8 cellular contexts compared by ENCODE assay signal in genomic region chr12:68641138-68641537, GRCh38. TPM values are rescaled to one million over a fixed set of nuclear protein-coding genes. Genes with fewer than 3 reads are reported as not detected.
DNase-seq lines count a peak whose midpoint lies in the region; ATAC-seq, FAIRE-seq and TF ChIP-seq lines count a peak whose summit lies in the region.

No MANE protein-coding gene starts in this region.

- no peak overlapping the region for H3K4me2 ChIP-seq in SK-N-SH

- TF ChIP-seq CTCF in SK-N-SH (IDR thresholded peaks at IDR 0.05) = no peak

- peaks cover 30% of the 10 kb centered on the region for H3F3A ChIP-seq in SK-N-SH (replicated peaks; ENCODE audit: insufficient read depth)

- DNase-seq in activated CD8-positive, alpha-beta memory T cell treated with anti-CD3 and anti-CD28 coated beads, Interleukin-2, amount 50 U/mL, for 4 hours = peak; percentile 21
- DNase-seq in stimulated activated CD4-positive, alpha-beta T cell treated with anti-CD3 and anti-CD28 coated beads, Interleukin-1b, Interleukin-23, amount 100 ng/mL, for 48 hours = peak; percentile 54
- DNase-seq in HTR-8/SVneo (ENCODE audit: insufficient read length, low spot score) (no peak), SK-N-SH (no peak), HEK293T (ENCODE audit: extremely low spot score) (no peak), cerebellar nuclear complex (lab: John Stamatoyannopoulos, UW) (no peak)

- TF ChIP-seq EP300 in SK-N-SH (IDR thresholded peaks at IDR 0.05; ENCODE audit: borderline replicate concordance in 1 of 2, low read depth in 1 of 2, low read length in 1 of 2) = no peak

- no peak overlapping the region for H3K27ac ChIP-seq in SK-N-SH (ENCODE audit: low read depth in 2 of 2, low read length in 1 of 2)

- no peak overlapping the region for H3K4me3 ChIP-seq in SK-N-SH (ENCODE audit: low read depth in 2 of 2, low read length in 1 of 2)

- no peak for TF ChIP-seq RAD21 in SK-N-SH (IDR thresholded peaks at IDR 0.05; ENCODE audit: low read length)

- H3K79me2 ChIP-seq in SK-N-SH (ENCODE audit: insufficient read depth) = peaks cover 100% of the 10 kb centered on the region

- peaks cover 13 to 30% of the 10 kb centered on the region in 2 experiments for H3K36me3 ChIP-seq in SK-N-SH (replicated peaks in 1 of 2; ENCODE audit: control insufficient read depth in 1 of 2, insufficient read depth in 2 of 2, low read length in 1 of 2)

- no peaks in the 10 kb centered on the region for H3K27me3 ChIP-seq in SK-N-SH (ENCODE audit: insufficient read depth)

- H2AFZ ChIP-seq in SK-N-SH (ENCODE audit: low read depth) = no peak overlapping the region

- POLR2A ChIA-PET in SK-N-SH (lab: Yijun Ruan, JAX) (no interaction called here), HEK293T (lab: Yijun Ruan, JAX) (no interaction called here)

- H4K20me1 ChIP-seq in SK-N-SH (ENCODE audit: insufficient read depth) = peaks cover 99% of the 10 kb centered on the region

- FAIRE-seq in HTR-8/SVneo (lab: Jason Lieb, UNC) = no peak

- H3K9ac ChIP-seq in SK-N-SH = no peak overlapping the region

- H3K9me2 ChIP-seq in SK-N-SH = no peaks in the 10 kb centered on the region

- H3K4me1 ChIP-seq in SK-N-SH (ENCODE audit: control insufficient read depth in 1 of 2, insufficient read depth in 2 of 2, low read depth in 1 of 2, low read length in 1 of 2) = peaks cover 0 to 11% of the 10 kb centered on the region in 2 experiments; a peak in 2 of 4 replicates

- CTCF ChIA-PET in SK-N-SH (lab: Yijun Ruan, JAX) (interaction anchor here (0.5 kb wide), 1 partner anchor 25 kb away, joined by 3 read pairs; no protein-coding TSS in a partner anchor), HEK293T (lab: Yijun Ruan, JAX) (no interaction called here)

- H3K9me3 ChIP-seq in SK-N-SH = no peaks in the 10 kb centered on the region

- ATAC-seq in GM19324 (IDR thresholded peaks at IDR 0.05; ENCODE audit: low FRiP score, unreplicated experiment) = peak; percentile 94
- ATAC-seq in HG03025 (IDR thresholded peaks at IDR 0.05; ENCODE audit: low FRiP score, unreplicated experiment) = peak; percentile 87

- 74% methylated on average over 5 of the region's 5 CpGs for WGBS in SK-N-SH (ENCODE audit: low lambda C conversion rate)

TF ChIP-seq in SK-N-SH, 30 proteins besides CTCF, POLR2A, EP300 and RAD21:
- TF ChIP-seq NRF1 (IDR thresholded peaks at IDR 0.05; ENCODE audit: low read depth, low read length) (no peak), POLR2AphosphoS5 (IDR thresholded peaks at IDR 0.05; ENCODE audit: low read depth, low read length) (no peak), SIN3A (IDR thresholded peaks at IDR 0.05; ENCODE audit: borderline replicate concordance, low read depth, low read length) (no peak), TCF12 (IDR thresholded peaks at IDR 0.05) (no peak), GATA2 (CRISPR knock-in tag; IDR thresholded peaks at IDR 0.05) (no peak)

TF ChIP-seq in HEK293T, 16 proteins besides CTCF, POLR2A, EP300 and RAD21:
- TF ChIP-seq LEF1 (IDR thresholded peaks at IDR 0.05; ENCODE audit: borderline replicate concordance) (no peak), TARDBP (IDR thresholded peaks at IDR 0.05) (no peak), CTBP1 (IDR thresholded peaks at IDR 0.05; ENCODE audit: borderline replicate concordance) (no peak), PKNOX1 (IDR thresholded peaks at IDR 0.05) (no peak), NFRKB (IDR thresholded peaks at IDR 0.05) (no peak), FOXM1 (IDR thresholded peaks at IDR 0.05; ENCODE audit: borderline replicate concordance) (no peak), BHLHE40 (IDR thresholded peaks at IDR 0.05; ENCODE audit: borderline replicate concordance) (no peak), FOXK2 (IDR thresholded peaks at IDR 0.05) (no peak), SP1 (IDR thresholded peaks at IDR 0.05) (no peak)

RNA-seq across cellular contexts. Expression of gene RAP1B, which starts 30.4 kb away (rescaled TPM):
- 128 and 140 TPM in 2 replicates for polyA plus RNA-seq in SK-N-SH (2012; rRNA removed)
- 185 and 241 TPM in 2 replicates for polyA plus RNA-seq in SK-N-SH (2012; cell fraction: cytosol; rRNA removed)
- 44.7 and 80.8 TPM in 2 replicates for polyA plus RNA-seq in SK-N-SH (2012; cell fraction: nucleus; rRNA removed)

RNA-seq across cellular contexts. Expression of gene NUP107, which starts 45.6 kb away (rescaled TPM):
- polyA plus RNA-seq in SK-N-SH (2012; rRNA removed) = 30.9 and 47.5 TPM in 2 replicates
- 28.8 and 42.6 TPM in 2 replicates for polyA plus RNA-seq in SK-N-SH (2012; cell fraction: cytosol; rRNA removed)
- polyA plus RNA-seq in SK-N-SH (2012; cell fraction: nucleus; rRNA removed) = 48.3 and 78.5 TPM in 2 replicates

Comparison
In these comparisons a context has a peak if more than half of its experiments do, and no peak if none do; other contexts are left out.
1. DNase-seq: peak in activated CD8-positive, alpha-beta memory T cell treated with anti-CD3 and anti-CD28 coated beads, Interleukin-2, amount 50 U/mL, for 4 hours (single experiment) and stimulated activated CD4-positive, alpha-beta T cell treated with anti-CD3 and anti-CD28 coated beads, Interleukin-1b, Interleukin-23, amount 100 ng/mL, for 48 hours (single experiment); none in HTR-8/SVneo (single experiment), SK-N-SH (single experiment), HEK293T (single experiment) and cerebellar nuclear complex (0 of 2).